8 cellular contexts compared by ENCODE assay signal in genomic region chr16:19085679-19086200, GRCh38. TPM values are rescaled to one million over a fixed set of nuclear protein-coding genes. Genes with fewer than 3 reads are reported as not detected.
DNase-seq lines count a peak whose midpoint lies in the region; ATAC-seq, FAIRE-seq and TF ChIP-seq lines count a peak whose summit lies in the region.

No MANE protein-coding gene starts in this region.

- no peak for TF ChIP-seq CTCF in choroid plexus epithelial cell (conservative IDR thresholded peaks at IDR 0.05; ENCODE audit: low read depth, low read length)
- TF ChIP-seq CTCF in nephron (IDR thresholded peaks at IDR 0.05; ENCODE audit: unreplicated experiment in 3 of 3) = no peak

- CTCF ChIA-PET in T-cell (lab: Charles Lee) = interaction anchor here (0.6 to 3.6 kb wide), 10 partner anchors 9 to 422 kb away, joined by 3 to 30 read pairs (median 4); no protein-coding TSS in a partner anchor

- peak overlapping the region in 1 of 3 experiments; percentile 61 for H3K27ac Mint-ChIP-seq in nephron
- H3K27ac Mint-ChIP-seq in T-cell = no peak overlapping the region

- POLR2A ChIA-PET in T-cell (lab: Charles Lee) = interaction anchor here in 1 of 2 donors (0.7 kb wide), 1 partner anchor 93 kb away, joined by 3 read pairs; no protein-coding TSS in a partner anchor

- H3K4me3 ChIP-seq in choroid plexus epithelial cell (ENCODE audit: low read depth, low read length) = no peak overlapping the region

- H3K36me3 Mint-ChIP-seq in nephron (ENCODE audit: low read depth) = peaks cover 15% of the 10 kb centered on the region
- peaks cover 15% of the 10 kb centered on the region for H3K36me3 Mint-ChIP-seq in T-cell

- ATAC-seq in T-cell (replicated peaks in 1 of 4) (no peak), HG03159 (IDR thresholded peaks at IDR 0.05; ENCODE audit: unreplicated experiment) (no peak)

- H3K4me1 Mint-ChIP-seq in nephron (peaks cover 13% of the 10 kb centered on the region), T-cell (peaks cover 0 to 6% (median 6%) of the 10 kb centered on the region in 3 donors)

- FAIRE-seq in frontal cortex (lab: Jason Lieb, UNC) = no peak

- peak overlapping the region; percentile 83 to 96 (median 95) for H3K4me3 Mint-ChIP-seq in nephron
- peak overlapping the region in 1 of 3 donors; percentile 55 for H3K4me3 Mint-ChIP-seq in T-cell

- H3K9me3 Mint-ChIP-seq in nephron (no peaks in the 10 kb centered on the region), T-cell (no peaks in the 10 kb centered on the region)

- H3K27me3 Mint-ChIP-seq in nephron (ENCODE audit: low read depth) (peaks cover 4% of the 10 kb centered on the region), T-cell (peaks cover 0 to 13% of the 10 kb centered on the region in 2 donors)

- DNase-seq in EH (ENCODE audit: low read depth) (peak; percentile 54), M059J (ENCODE audit: low read depth) (peak; percentile 71), choroid plexus epithelial cell (ENCODE audit: low read depth) (peak; percentile 53), T-cell (no peak), COR-L47 (lab: John Stamatoyannopoulos, UW) (no peak), frontal cortex (ENCODE audit: low spot score in 2 of 2) (no peak)

RNA-seq across cellular contexts. Expression of gene COQ7, which starts 18.3 kb away (rescaled TPM):
- 19.3 and 20.6 TPM in 2 replicates for total RNA-seq in M059J (2014; rRNA removed; shearing (Covaris generic))
- total RNA-seq in T-cell (10 to 100 TPM; 11.1 to 15.4 (median 14.9) TPM), frontal cortex (50.1 TPM)

RNA-seq across cellular contexts. Expression of gene ITPRIPL2, which starts 28.0 kb away (rescaled TPM):
- 7.3 and 13.8 TPM in 2 replicates for total RNA-seq in M059J (2014; rRNA removed; shearing (Covaris generic))
- 1 to 10 TPM in 4 of 5 donors, under 1 TPM in 1; 0.53 to 2.7 (median 1.7) TPM for total RNA-seq in T-cell
- total RNA-seq in frontal cortex = 3.3 TPM

Comparison
In these comparisons a context has a peak if more than half of its experiments do, and no peak if none do; other contexts are left out.
1. DNase-seq: peak in EH (single experiment), M059J (single experiment) and choroid plexus epithelial cell (single experiment); none in T-cell (0 of 34), COR-L47 (single experiment) and frontal cortex (0 of 2).